9 cellular contexts compared by ENCODE assay signal in the genomic region with DNA sequence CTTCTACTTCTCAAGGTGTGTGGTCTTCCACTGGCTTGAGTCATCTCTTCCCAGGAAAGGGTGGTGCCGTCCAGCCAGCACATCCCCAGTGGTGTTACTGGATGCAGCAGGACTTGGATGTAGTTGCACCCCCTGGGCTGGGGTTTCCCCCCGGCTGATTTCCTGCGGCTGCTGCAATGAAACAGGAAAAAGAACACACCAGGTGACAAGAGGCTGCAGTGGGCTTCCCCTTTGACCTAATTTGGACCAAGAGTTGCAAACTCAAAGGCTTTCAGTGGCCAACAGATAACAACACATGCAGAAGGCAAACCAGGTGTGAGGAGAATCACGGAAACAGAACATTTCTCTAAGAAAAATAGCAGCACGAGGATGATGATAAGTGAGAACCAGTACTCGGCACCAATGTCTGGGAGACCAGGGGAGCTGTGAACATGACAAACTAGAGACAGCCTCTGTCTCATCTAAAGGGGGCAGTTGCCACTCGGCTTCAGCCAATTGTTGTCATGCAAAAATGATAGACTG.
DNase-seq lines count a peak whose midpoint lies in the region; ATAC-seq and TF ChIP-seq lines count a peak whose summit lies in the region.
"Had no signal": no experiment of that assay in that cellular context is flagged by ENCODE, and none has a peak within 500 bp of the region (broad histone marks: within the 10 kb centered on the region; RNA-seq: fewer than 3 reads in every experiment).

No MANE protein-coding gene starts in this region.

- H3K36me3 ChIP-seq in RWPE2 (ENCODE audit: low read depth), result no peaks in the 10 kb centered on the region
- no peaks in the 10 kb centered on the region for H3K36me3 ChIP-seq in vagina

- no peak overlapping the region for H3K4me3 ChIP-seq in RWPE2 (ENCODE audit: severe bottlenecking)
- H3K4me3 ChIP-seq in vagina, result no peak overlapping the region

- H3K4me1 Mint-ChIP-seq in memory B cell, result peaks cover 7% of the 10 kb centered on the region

- intact Hi-C loops in posterior vena cava (cut with DNase I) (no loop called here), vagina (cut with DNase I) (no loop called here)

- ATAC-seq in GM18907 (IDR thresholded peaks at IDR 0.05; ENCODE audit: unreplicated experiment) (peak; percentile 77), HG02588 (IDR thresholded peaks at IDR 0.05; ENCODE audit: unreplicated experiment) (peak; percentile 87), RWPE2 (ENCODE audit: low read depth) (peak; percentile 88), memory B cell (ENCODE audit: low read depth) (peak; percentile 94)

- no peak for TF ChIP-seq POLR2A in vagina (IDR thresholded peaks at IDR 0.05)

- H3K36me3 Mint-ChIP-seq in memory B cell, result no peaks in the 10 kb centered on the region
- H3K36me3 Mint-ChIP-seq: brain had no signal

- H3K27me3 ChIP-seq in RWPE2 (ENCODE audit: insufficient read depth, poor library complexity, severe bottlenecking), result no peaks in the 10 kb centered on the region
- H3K27me3 ChIP-seq in vagina, result no peaks in the 10 kb centered on the region

- no peaks in the 10 kb centered on the region for H3K9me3 ChIP-seq in RWPE2 (ENCODE audit: severe bottlenecking)
- H3K9me3 ChIP-seq in vagina, result no peaks in the 10 kb centered on the region

- H3K27ac ChIP-seq in RWPE2 (ENCODE audit: poor library complexity, severe bottlenecking), result peak overlapping the region; percentile 44
- no peak overlapping the region for H3K27ac ChIP-seq in vagina

- peak overlapping the region; percentile 36 for H3K27ac Mint-ChIP-seq in memory B cell
- H3K27ac Mint-ChIP-seq: brain had no signal

- no peaks in the 10 kb centered on the region for H3K9me3 Mint-ChIP-seq in memory B cell

- peak overlapping the region; percentile 2 for H3K4me3 Mint-ChIP-seq in memory B cell
- H3K4me3 Mint-ChIP-seq: brain had no signal

- H3K4me1 ChIP-seq in RWPE2 (ENCODE audit: insufficient read depth, poor library complexity, severe bottlenecking), result peaks cover 29% of the 10 kb centered on the region
- H3K4me1 ChIP-seq in vagina, result no peaks in the 10 kb centered on the region

- no peak for DNase-seq in RWPE2 (ENCODE audit: low spot score)
- DNase-seq in memory B cell (ENCODE audit: low spot score in 2 of 2), result peak in 1 of 2 donors; percentile 22
- DNase-seq in NCI-H2029 (lab: John Stamatoyannopoulos, UW), result no peak
- no peak for DNase-seq in NCI-H1417 treated with DMSO at 0.1 percent for 48 hours (lab: John Stamatoyannopoulos, UW)
- DNase-seq in posterior vena cava (ENCODE audit: low spot score), result no peak
- no peak for DNase-seq in vagina (ENCODE audit: extremely low spot score in 2 of 2)

- no peak for TF ChIP-seq CTCF in RWPE2 (IDR thresholded peaks at IDR 0.05; ENCODE audit: poor library complexity, severe bottlenecking)
- TF ChIP-seq CTCF in vagina (IDR thresholded peaks at IDR 0.05), result no peak

- H3K27me3 Mint-ChIP-seq in memory B cell, result no peaks in the 10 kb centered on the region
